ENCODE assay signal across 19 cellular contexts in genomic region chr1:33188572-33189275, GRCh38. TPM values are rescaled to one million over a fixed set of nuclear protein-coding genes. Genes with fewer than 3 reads are reported as not detected.
DNase-seq lines count a peak whose midpoint lies in the region; ATAC-seq lines count a peak whose summit lies in the region.
"Had no signal": no experiment of that assay in that cellular context is flagged by ENCODE, and none has a peak within 500 bp of the region (broad histone marks: within the 10 kb centered on the region; RNA-seq: fewer than 3 reads in every experiment).

No MANE protein-coding gene starts in this region.

- no peak for ATAC-seq in HG02981 (IDR thresholded peaks at IDR 0.05; ENCODE audit: unreplicated experiment)
- ATAC-seq: effector memory CD8-positive, alpha-beta T cell had no signal

- no peak overlapping the region for H3K27ac ChIP-seq in caudate nucleus (ENCODE audit: low read depth, low read length)
- H3K27ac ChIP-seq: ascending aorta had no signal

- DNase-seq in ACHN: peak; percentile 31
- DNase-seq in HCEC 1CT: peak; percentile 8
- DNase-seq in astrocyte of the hippocampus (ENCODE audit: low read depth, low spot score): peak; percentile 32
- DNase-seq in kidney glomerular epithelial cell (lab: John Stamatoyannopoulos, UW): peak; percentile 32
- no peak for DNase-seq in CD1c-positive myeloid dendritic cell (ENCODE audit: extremely low spot score)
- DNase-seq in A172 (ENCODE audit: low spot score): no peak
- no peak for DNase-seq in caudate nucleus (lab: John Stamatoyannopoulos, UW)
- DNase-seq: activated CD4-positive, alpha-beta T cell treated with anti-CD3 and anti-CD28 coated beads, Interleukin-2, amount 50 U/mL, for 48 hours; activated naive CD4-positive, alpha-beta T cell treated with anti-CD3 and anti-CD28 coated beads for 36 hours; activated T-cell treated with anti-CD3 and anti-CD28 coated beads, Interleukin-2, amount 50 U/mL, for 24 hours; CD4-positive, alpha-beta T cell; effector memory CD8-positive, alpha-beta T cell; hippocampal formation; kidney; NCI-H524 treated with DMSO at 0.1 percent for 48 hours; SHP77 treated with DMSO at 0.1 percent for 48 hours; T-helper 1 cell had no signal

- in situ Hi-C loops in ACHN (cut with HindIII; ENCODE audit: low pct_ligation_motif_present, low pct_unique_long_range_greater_than_20kb, low sequenced_read_pairs): no loop called here

RNA-seq across cellular contexts. Expression of gene TRIM62, which starts 6.9 kb away (rescaled TPM):
- total RNA-seq in A172 (2014; rRNA removed; shearing (Covaris generic)): 1.00 and 1.4 TPM in 2 replicates

Comparison
In these comparisons a context has a peak if more than half of its experiments do, and no peak if none do; other contexts are left out.
1. DNase-seq: peak in ACHN (single experiment), HCEC 1CT (single experiment), astrocyte of the hippocampus (single experiment) and kidney glomerular epithelial cell (single experiment); none in CD1c-positive myeloid dendritic cell (single experiment), A172 (single experiment) and caudate nucleus (0 of 61).